Comparison of ENCODE assay signal across 21 cellular contexts in the genomic region with DNA sequence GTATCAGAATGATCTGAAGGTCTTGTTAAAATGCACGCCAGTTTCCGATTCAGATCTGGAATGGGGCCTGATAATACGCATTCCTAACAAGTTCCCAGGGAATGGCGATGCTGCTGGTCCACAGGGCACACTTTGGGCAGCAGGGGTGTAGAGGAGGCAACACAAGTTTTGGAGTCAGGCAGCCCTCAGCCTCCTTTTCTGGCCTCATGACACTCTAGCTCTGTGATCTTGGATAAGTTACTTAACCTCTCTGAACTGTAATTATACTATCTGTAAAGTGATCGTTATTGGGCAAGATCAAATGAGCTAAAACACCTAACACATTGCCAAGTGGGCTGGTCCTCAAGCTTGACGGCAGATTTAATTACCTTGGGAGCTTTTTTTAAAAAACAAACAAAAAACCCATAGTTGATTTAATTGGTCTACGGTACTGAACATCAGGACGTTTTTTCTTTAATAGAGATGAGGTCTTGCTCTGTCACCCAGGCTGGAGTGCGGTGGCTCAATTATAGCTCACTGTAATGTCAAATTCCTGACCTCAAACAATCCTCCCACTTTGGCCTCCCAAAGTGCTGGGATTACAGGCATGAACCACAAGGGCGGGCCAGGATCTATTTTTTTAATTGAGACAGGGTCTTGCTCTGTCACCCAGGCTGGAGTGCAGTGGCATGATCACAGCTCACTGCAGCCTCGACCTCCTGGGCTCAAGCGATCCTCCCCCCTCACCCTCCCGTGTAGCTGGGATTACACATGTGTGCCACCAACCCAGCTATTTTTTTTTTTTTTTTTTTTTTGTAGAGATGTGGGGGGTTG. TPM values are rescaled to one million over a fixed set of nuclear protein-coding genes. Genes with fewer than 3 reads are reported as not detected.
DNase-seq lines count a peak whose midpoint lies in the region; ATAC-seq, FAIRE-seq and TF ChIP-seq lines count a peak whose summit lies in the region.
"Had no signal": no experiment of that assay in that cellular context is flagged by ENCODE, and none has a peak within 500 bp of the region (broad histone marks: within the 10 kb centered on the region; RNA-seq: fewer than 3 reads in every experiment).

No MANE protein-coding gene starts in this region.

- H3K4me3 Mint-ChIP-seq in astrocyte (ENCODE audit: unreplicated experiment): peak overlapping the region; percentile 67
- H3K4me3 Mint-ChIP-seq in neural crest cell: peak overlapping the region; percentile 66
- H3K4me3 Mint-ChIP-seq in activated T-helper 17 cell treated with anti-CD3 and anti-CD28 coated beads, Interleukin-2, amount 50 U/mL, for 72 hours: no peak overlapping the region

- H3K4me1 Mint-ChIP-seq in astrocyte (ENCODE audit: low read depth, unreplicated experiment) (peaks cover 38% of the 10 kb centered on the region), neural crest cell (peaks cover 66% of the 10 kb centered on the region)
- peaks cover 7% of the 10 kb centered on the region for H3K4me1 Mint-ChIP-seq in activated T-helper 17 cell treated with anti-CD3 and anti-CD28 coated beads, Interleukin-2, amount 50 U/mL, for 72 hours

- H3K27ac ChIP-seq in A549 (peak overlapping the region; percentile 92 to 95), astrocyte (ENCODE audit: low read depth, low read length) (no peak overlapping the region), pancreas (peak overlapping the region in 1 of 4 donors; percentile 78)
- H3K27ac ChIP-seq: SJSA1 had no signal

- peaks cover 15% of the 10 kb centered on the region for H3K36me3 Mint-ChIP-seq in astrocyte (ENCODE audit: low read depth, unreplicated experiment)
- peaks cover 9% of the 10 kb centered on the region for H3K36me3 Mint-ChIP-seq in neural crest cell (ENCODE audit: low read depth)
- no peaks in the 10 kb centered on the region for H3K36me3 Mint-ChIP-seq in activated T-helper 17 cell treated with anti-CD3 and anti-CD28 coated beads, Interleukin-2, amount 50 U/mL, for 72 hours (ENCODE audit: low read depth)
- H3K36me3 Mint-ChIP-seq: activated naive CD8-positive, alpha-beta T cell treated with anti-CD3 and anti-CD28 coated beads for 36 hours; CD4-positive, CD25-positive, alpha-beta regulatory T cell had no signal

- H3K27me3 Mint-ChIP-seq in astrocyte (ENCODE audit: low read depth, unreplicated experiment) (no peaks in the 10 kb centered on the region), neural crest cell (ENCODE audit: low read depth) (peaks cover 5% of the 10 kb centered on the region)
- H3K27me3 Mint-ChIP-seq in activated T-helper 17 cell treated with anti-CD3 and anti-CD28 coated beads, Interleukin-2, amount 50 U/mL, for 72 hours: no peaks in the 10 kb centered on the region

- H3K27me3 ChIP-seq in astrocyte (ENCODE audit: insufficient read depth, low read length) (no peaks in the 10 kb centered on the region), pancreas (no peaks in the 10 kb centered on the region)
- H3K27me3 ChIP-seq: right atrium auricular region, SJSA1 had no signal

- TF ChIP-seq CTCF in A549 (IDR thresholded peaks at IDR 0.05) (no peak), astrocyte (IDR thresholded peaks at IDR 0.05; ENCODE audit: insufficient read depth, low read depth, low read length) (no peak), neural crest cell (conservative IDR thresholded peaks at IDR 0.05) (no peak), pancreas (IDR thresholded peaks at IDR 0.05) (no peak)

- CTCF ChIA-PET in A549 (lab: Yijun Ruan, JAX): interaction anchor here (1.3 to 48.7 kb wide), 20 partner anchors 8 to 253 kb away, joined by 3 to 1377 read pairs (median 24); a partner anchor contains a TSS
- CTCF ChIA-PET in HEK293T (lab: Yijun Ruan, JAX): interaction anchor here (0.7 to 7.6 kb wide), 10 partner anchors 9 to 1144 kb away, joined by 3 to 84 read pairs (median 5); no protein-coding TSS in a partner anchor

- H4K20me1 ChIP-seq in astrocyte (ENCODE audit: insufficient read depth, low read length): no peaks in the 10 kb centered on the region

- no peak overlapping the region for H3K9ac ChIP-seq in astrocyte (ENCODE audit: low read length)

- no peak for FAIRE-seq in A549 (lab: Jason Lieb, UNC)
- FAIRE-seq in astrocyte (lab: Jason Lieb, UNC): no peak
- no peak for FAIRE-seq in pancreas (lab: Jason Lieb, UNC)
- FAIRE-seq: G401.6 had no signal

- TF ChIP-seq EP300 in A549 (IDR thresholded peaks at IDR 0.05): no peak

- WGBS in A549 (ENCODE audit: missing lambda C conversion rate): 70% methylated on average over 13 of the region's 13 CpGs
- WGBS in pancreas, 2 donors: 47 to 49% methylated on average over 13 of the region's 13 CpGs

- ATAC-seq in A549: no peak
- ATAC-seq in HG03280 (IDR thresholded peaks at IDR 0.05; ENCODE audit: unreplicated experiment): no peak
- ATAC-seq in pancreas: no peak
- ATAC-seq in activated T-helper 17 cell treated with anti-CD3 and anti-CD28 coated beads, Interleukin-2, amount 50 U/mL, for 72 hours (replicated peaks): no peak

- H3K27ac Mint-ChIP-seq in astrocyte (ENCODE audit: unreplicated experiment) (no peak overlapping the region), neural crest cell (ENCODE audit: unreplicated experiment) (no peak overlapping the region)
- H3K27ac Mint-ChIP-seq in activated T-helper 17 cell treated with anti-CD3 and anti-CD28 coated beads, Interleukin-2, amount 50 U/mL, for 72 hours: no peak overlapping the region
- H3K27ac Mint-ChIP-seq: activated naive CD8-positive, alpha-beta T cell treated with anti-CD3 and anti-CD28 coated beads for 36 hours; H9 had no signal

- H3K4me1 ChIP-seq in A549: peaks cover 73% of the 10 kb centered on the region
- peaks cover 20% of the 10 kb centered on the region for H3K4me1 ChIP-seq in astrocyte (ENCODE audit: insufficient read depth, low read length)
- peaks cover 4 to 15% (median 11%) of the 10 kb centered on the region in 3 donors for H3K4me1 ChIP-seq in pancreas

- H3K9me3 Mint-ChIP-seq in astrocyte (ENCODE audit: unreplicated experiment) (no peaks in the 10 kb centered on the region), neural crest cell (no peaks in the 10 kb centered on the region)
- H3K9me3 Mint-ChIP-seq in activated T-helper 17 cell treated with anti-CD3 and anti-CD28 coated beads, Interleukin-2, amount 50 U/mL, for 72 hours: no peaks in the 10 kb centered on the region
- H3K9me3 Mint-ChIP-seq: activated naive CD8-positive, alpha-beta T cell treated with anti-CD3 and anti-CD28 coated beads for 36 hours; H9 had no signal

- no peak for TF ChIP-seq RAD21 in A549 (conservative IDR thresholded peaks at IDR 0.05 in 1 of 2, IDR thresholded peaks at IDR 0.05 in 1 of 2)

- intact Hi-C loops in pancreas (cut with DNase I): loop anchor here in 2 of 3 donors (5.0 to 10.0 kb wide), 3 partner anchors 137 to 255 kb away; a partner anchor contains a TSS

- no peak overlapping the region for H3K4me3 ChIP-seq in A549
- no peak overlapping the region for H3K4me3 ChIP-seq in astrocyte (ENCODE audit: insufficient read depth, low read depth, low read length)
- H3K4me3 ChIP-seq in pancreas: no peak overlapping the region
- H3K4me3 ChIP-seq: SJSA1 had no signal

- POLR2A ChIA-PET in A549 (lab: Yijun Ruan, JAX) (interaction anchor here (0.5 to 4.6 kb wide), 19 partner anchors 9 to 772 kb away, joined by 3 to 44 read pairs (median 12); a partner anchor contains a TSS), HEK293T (lab: Yijun Ruan, JAX) (interaction anchor here (0.9 to 3.4 kb wide), 7 partner anchors 8 to 147 kb away, joined by 3 to 12 read pairs (median 8); a partner anchor contains a TSS)

- H3K36me3 ChIP-seq in astrocyte (ENCODE audit: insufficient read depth, low read length) (peaks cover 4% of the 10 kb centered on the region), pancreas (no peaks in the 10 kb centered on the region)
- H3K36me3 ChIP-seq: right atrium auricular region had no signal

- peak overlapping the region; percentile 90; the same call in 2 of the 3 replicates for H3K4me2 ChIP-seq in A549
- no peak overlapping the region for H3K4me2 ChIP-seq in astrocyte (ENCODE audit: low read length)

- DNase-seq in A549 (ENCODE audit: low read depth in 1 of 2, low spot score in 1 of 2) (no peak), HEK293T (ENCODE audit: extremely low spot score) (no peak), astrocyte (ENCODE audit: low read depth) (no peak), neural crest cell (ENCODE audit: low read depth, low spot score) (no peak), pancreas (no peak)
- no peak for DNase-seq in stimulated activated CD4-positive, alpha-beta T cell treated with anti-CD3 and anti-CD28 coated beads, Interleukin-12 subunit alpha, Interleukin-12 subunit beta, amount 100 ng/mL, for 4 hours
- DNase-seq: ACHN; activated CD4-positive, alpha-beta T cell treated with anti-CD3 and anti-CD28 coated beads, Interleukin-2, amount 50 U/mL, for 1 hour; activated naive CD8-positive, alpha-beta T cell treated with anti-CD3 and anti-CD28 coated beads for 36 hours; CD4-positive, CD25-positive, alpha-beta regulatory T cell; effector CD8-positive, alpha-beta T cell; NCI-H1694; OCI-M1; stimulated activated CD4-positive, alpha-beta T cell treated with anti-CD3 and anti-CD28 coated beads, Interleukin-15, amount 100 ng/mL, for 24 hours; stimulated activated CD8-positive, alpha-beta memory T cell treated with anti-CD3 and anti-CD28 coated beads, Interleukin-4, amount 100 ng/mL, for 48 hours had no signal

- no peak overlapping the region for H2AFZ ChIP-seq in astrocyte (ENCODE audit: low read depth, low read length)

- H3K9me3 ChIP-seq in A549 (no peaks in the 10 kb centered on the region), astrocyte (ENCODE audit: insufficient read depth, low read depth, low read length) (no peaks in the 10 kb centered on the region), pancreas (no peaks in the 10 kb centered on the region)
- H3K9me3 ChIP-seq: right atrium auricular region, SJSA1 had no signal

- TF ChIP-seq POLR2A in A549 (IDR thresholded peaks at IDR 0.05; ENCODE audit: low read length): no peak

- no peaks in the 10 kb centered on the region for H3K79me2 ChIP-seq in astrocyte (ENCODE audit: insufficient read depth, low read length)

TF ChIP-seq in A549, 52 proteins besides CTCF, POLR2A, EP300 and RAD21:
- TF ChIP-seq ZFP36 (IDR thresholded peaks at IDR 0.05; ENCODE audit: borderline replicate concordance, partially characterized antibody): peak; percentile 14
- no peak for TF ChIP-seq TFCP2L1 (CRISPR knock-in tag; IDR thresholded peaks at IDR 0.05)

TF ChIP-seq in HEK293T, 16 proteins besides CTCF, POLR2A, EP300 and RAD21:
- TF ChIP-seq NFRKB (IDR thresholded peaks at IDR 0.05) (no peak), ZNF384 (IDR thresholded peaks at IDR 0.05) (peak; percentile 59; the same call in 1 of the 2 replicates)

RNA-seq across cellular contexts. Expression of a gene that starts 10.0 kb away (rescaled TPM):
- polyA plus RNA-seq in A549 (2011; rRNA removed) (73.2 and 110 TPM in 2 replicates), A549 (2017; fragmentation: RNase III; extraction: RNeasy Plus Mini Kit Qiagen cat#74134 plus additional on column Dnase treatment) (140 to 164 TPM (median 153 TPM) in 3 replicates), pancreas (10 to 100 TPM in 1 of 2 donors, 1 to 10 TPM in 1; 5.8 to 15.8 TPM)
- polyA plus RNA-seq in A549 (2012; cell fraction: cytosol; rRNA removed): 96.6 and 104 TPM in 2 replicates
- 45.7 and 49.9 TPM in 2 replicates for polyA plus RNA-seq in A549 (2012; cell fraction: nucleus; rRNA removed)
- polyA minus RNA-seq in A549 (2011; rRNA and poly(A)+ RNA removed): 36.4 and 52.6 TPM in 2 replicates
- total RNA-seq in astrocyte (56.9 and 61.3 TPM in 2 replicates), neural crest cell (50.0 and 63.0 TPM in 2 replicates), pancreas (10 to 100 TPM; 12.7 to 25.4 (median 15.5) TPM)
- 10 to 100 TPM; 27.5 to 48.5 TPM for total RNA-seq in activated T-helper 17 cell treated with anti-CD3 and anti-CD28 coated beads, Interleukin-2, amount 50 U/mL, for 72 hours
